Comparison of ENCODE assay signal across 8 cellular contexts in the genomic region with DNA sequence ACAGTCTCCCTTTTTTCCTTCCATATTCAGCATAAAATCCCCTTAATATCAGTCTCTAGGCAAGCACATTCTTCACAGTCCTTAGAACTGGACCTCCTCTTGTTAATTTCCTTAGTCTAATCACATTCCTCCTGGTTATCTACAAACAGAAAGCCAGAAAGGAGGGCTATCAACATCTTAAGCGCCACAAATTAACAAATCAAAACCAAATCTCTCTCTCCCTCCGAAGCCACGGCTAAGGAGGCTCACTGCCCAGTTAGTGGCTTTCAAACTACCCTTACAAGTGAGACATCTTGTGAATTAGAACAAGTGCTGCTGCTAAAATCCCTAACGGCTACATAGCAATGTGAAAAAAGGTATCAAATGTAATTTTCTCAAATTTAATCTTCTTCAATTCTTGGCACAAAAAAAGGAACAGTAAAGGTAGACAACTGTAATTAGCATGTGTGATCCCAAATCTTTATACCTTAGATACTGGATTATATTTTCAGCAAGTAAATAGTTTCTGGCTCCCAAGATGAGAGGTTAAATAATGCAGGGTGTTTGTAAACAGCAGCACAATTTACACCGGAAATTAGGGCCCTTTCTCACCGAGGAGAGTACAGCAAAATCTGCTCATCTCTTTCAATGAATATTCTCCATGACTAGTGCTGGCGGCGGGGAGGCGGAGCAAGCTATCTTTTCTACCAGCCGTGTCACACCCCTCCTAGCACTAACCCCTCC. TPM values are rescaled to one million over a fixed set of nuclear protein-coding genes. Genes with fewer than 3 reads are reported as not detected.
DNase-seq lines count a peak whose midpoint lies in the region; ATAC-seq, FAIRE-seq and TF ChIP-seq lines count a peak whose summit lies in the region.

No MANE protein-coding gene starts in this region.

- no peaks in the 10 kb centered on the region for H3K36me3 ChIP-seq in Karpas-422 (ENCODE audit: insufficient read depth, low read length)

- no peak overlapping the region for H2AFZ ChIP-seq in Karpas-422 (ENCODE audit: low read length)

- no peaks in the 10 kb centered on the region for H3K9me3 Mint-ChIP-seq in stimulated activated naive CD8-positive, alpha-beta T cell treated with anti-CD3 and anti-CD28 coated beads, Interleukin-15, amount 100 ng/mL, for 72 hours

- H3K4me1 Mint-ChIP-seq in stimulated activated naive CD8-positive, alpha-beta T cell treated with anti-CD3 and anti-CD28 coated beads, Interleukin-15, amount 100 ng/mL, for 72 hours, result peaks cover 76% of the 10 kb centered on the region

- peak overlapping the region; percentile 87 to 90 for H3K4me3 Mint-ChIP-seq in stimulated activated naive CD8-positive, alpha-beta T cell treated with anti-CD3 and anti-CD28 coated beads, Interleukin-15, amount 100 ng/mL, for 72 hours

- H3K79me2 ChIP-seq in Karpas-422 (ENCODE audit: low read length), result peaks cover 77% of the 10 kb centered on the region

- H3K4me2 ChIP-seq in Karpas-422 (ENCODE audit: low read depth, low read length, poor library complexity, severe bottlenecking), result peak overlapping the region; percentile 98

- peak overlapping the region; percentile 97 to 98 for H3K27ac Mint-ChIP-seq in stimulated activated naive CD8-positive, alpha-beta T cell treated with anti-CD3 and anti-CD28 coated beads, Interleukin-15, amount 100 ng/mL, for 72 hours

- H3K27ac ChIP-seq in 22Rv1 (peak overlapping the region; percentile 89), Karpas-422 (ENCODE audit: low read length) (peak overlapping the region; percentile 65; the same call in 1 of the 2 replicates)

- FAIRE-seq in GM18507 (lab: Jason Lieb, UNC), result peak; percentile 73

- no peak for ATAC-seq in stimulated activated naive CD8-positive, alpha-beta T cell treated with anti-CD3 and anti-CD28 coated beads, Interleukin-15, amount 100 ng/mL, for 72 hours

- TF ChIP-seq CTCF in 22Rv1 (IDR thresholded peaks at IDR 0.05), result no peak
- no peak for TF ChIP-seq CTCF in WI38 (IDR thresholded peaks at IDR 0.05; ENCODE audit: low read depth, low read length)

- DNase-seq in GM18507 (ENCODE audit: extremely low spot score, insufficient read length, low read depth) (peak; percentile 47), Karpas-422 (peak; percentile 87), dermis blood vessel endothelial cell (peak; percentile 63), NCI-H526 (lab: John Stamatoyannopoulos, UW) (no peak)
- DNase-seq in stimulated activated naive CD8-positive, alpha-beta T cell treated with anti-CD3 and anti-CD28 coated beads, Interleukin-15, amount 100 ng/mL, for 72 hours, result peak in 1 of 2 donors; percentile 86

- H3K4me3 ChIP-seq in Karpas-422 (ENCODE audit: low read length) (peak overlapping the region; percentile 75), WI38 (ENCODE audit: low read depth, low read length) (peak overlapping the region; percentile 98), mononuclear cell (ENCODE audit: low read length) (peak overlapping the region; percentile 89)

- H3K27me3 Mint-ChIP-seq in stimulated activated naive CD8-positive, alpha-beta T cell treated with anti-CD3 and anti-CD28 coated beads, Interleukin-15, amount 100 ng/mL, for 72 hours, result no peaks in the 10 kb centered on the region

- H3K9me3 ChIP-seq in Karpas-422 (ENCODE audit: low read length) (no peaks in the 10 kb centered on the region), mononuclear cell (ENCODE audit: low read depth, low read length) (no peaks in the 10 kb centered on the region)

- H3K4me1 ChIP-seq in Karpas-422 (ENCODE audit: low read length) (peaks cover 34% of the 10 kb centered on the region), mononuclear cell (ENCODE audit: insufficient read depth, low read length) (peaks cover 48% of the 10 kb centered on the region)

- H4K20me1 ChIP-seq in Karpas-422 (ENCODE audit: insufficient read depth, low read depth, low read length), result peaks cover 15% of the 10 kb centered on the region

- no peaks in the 10 kb centered on the region for H3K27me3 ChIP-seq in Karpas-422 (ENCODE audit: low read length)
- H3K27me3 ChIP-seq in mononuclear cell (ENCODE audit: insufficient read depth, low read length), result no peaks in the 10 kb centered on the region

- no peaks in the 10 kb centered on the region for H3K9me2 ChIP-seq in Karpas-422 (replicated peaks; ENCODE audit: insufficient read depth, low read length)

- H3K9ac ChIP-seq in Karpas-422 (ENCODE audit: low read length), result peak overlapping the region; percentile 90

RNA-seq across cellular contexts. Expression of a gene that starts 1.4 kb away (rescaled TPM):
- total RNA-seq in Karpas-422 (2014; rRNA removed; shearing (Covaris generic); ENCODE audit: low replicate concordance), result 16.2 and 22.1 TPM in 2 replicates
- total RNA-seq in dermis blood vessel endothelial cell, result 11.6 and 15.3 TPM in 2 replicates
- total RNA-seq in mononuclear cell, result 21.5 TPM

RNA-seq across cellular contexts. Expression of a gene that starts 19.6 kb away (rescaled TPM):
- total RNA-seq in Karpas-422 (2014; rRNA removed; shearing (Covaris generic); ENCODE audit: low replicate concordance), result 71.3 and 78.2 TPM in 2 replicates
- 17.5 and 26.9 TPM in 2 replicates for total RNA-seq in dermis blood vessel endothelial cell
- 16.0 TPM for total RNA-seq in mononuclear cell

Comparison
In these comparisons a context has a peak if more than half of its experiments do, and no peak if none do; other contexts are left out.
1. DNase-seq: peak in GM18507 (single experiment), Karpas-422 (single experiment) and dermis blood vessel endothelial cell (single experiment); none in NCI-H526 (0 of 2).
2. Peak in every context shown above with its lines, with median percentiles within 50 percentile points of each other: H3K4me3 ChIP-seq.